Comparison of ENCODE assay signal across 1 cellular context in the genomic region with DNA sequence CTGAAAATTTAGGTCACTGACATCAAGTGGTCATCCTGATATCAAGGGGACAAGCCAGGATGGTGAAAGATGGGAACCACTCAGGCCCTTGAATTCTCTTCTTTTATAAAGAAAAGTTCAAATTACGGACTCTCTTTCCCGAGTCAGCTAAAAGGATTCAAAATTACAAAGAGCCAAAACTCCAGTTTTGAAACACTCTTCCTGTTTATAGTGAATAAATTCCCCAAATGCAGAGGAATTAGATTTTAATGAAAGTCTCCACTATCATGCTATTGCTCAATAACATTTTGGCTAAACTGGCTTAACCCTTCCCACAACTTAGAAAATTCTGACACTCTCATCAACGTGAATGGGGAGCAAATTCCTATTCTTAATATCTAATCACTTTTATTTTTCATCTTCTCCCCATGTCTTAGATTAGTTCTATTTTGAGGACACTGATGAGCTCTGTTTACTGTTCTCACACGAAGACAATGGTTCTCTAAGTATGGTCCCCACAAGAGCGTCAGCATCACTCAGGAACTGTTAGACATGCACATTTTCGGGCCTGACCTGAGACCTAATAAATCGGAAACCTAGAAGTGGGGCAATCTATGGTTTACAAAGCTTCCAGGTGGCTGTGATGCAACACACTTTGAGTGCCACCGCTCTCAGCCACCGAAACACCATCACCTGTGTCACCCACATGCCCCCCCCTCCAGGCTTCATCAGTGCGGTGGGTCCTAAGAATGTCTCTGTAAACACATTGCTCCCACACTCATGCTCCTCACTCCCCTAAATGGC.
TF ChIP-seq lines count a peak whose summit lies in the region.

No MANE protein-coding gene starts in this region.

TF ChIP-seq in H1, 55 proteins besides CTCF, POLR2A, EP300 and RAD21:
- no peak for TF ChIP-seq SIRT6 (IDR thresholded peaks at IDR 0.05; ENCODE audit: low read length)
- TF ChIP-seq SP4 (IDR thresholded peaks at IDR 0.05; ENCODE audit: low read length) = no peak
- no peak for TF ChIP-seq EZH2 (IDR thresholded peaks at IDR 0.05; ENCODE audit: low read depth, low read length, severe bottlenecking)
- no peak for TF ChIP-seq JUND (IDR thresholded peaks at IDR 0.05; ENCODE audit: low read length)
- no peak for TF ChIP-seq SRF (IDR thresholded peaks at IDR 0.05; ENCODE audit: low read depth, low read length)
- no peak for TF ChIP-seq SP1 (IDR thresholded peaks at IDR 0.05; ENCODE audit: low read depth, low read length)
- 0 out of 2 replicates have a peak, but pooled peaks have one; percentile 19 for TF ChIP-seq CEBPB (IDR thresholded peaks at IDR 0.05; ENCODE audit: low read depth, low read length)
